7 cellular contexts compared by ENCODE assay signal in genomic region chr11:9360862-9361622, GRCh38. TPM values are rescaled to one million over a fixed set of nuclear protein-coding genes. Genes with fewer than 3 reads are reported as not detected.
A peak's percentile ranks its signal among the peaks of the same experiment; 100 is the strongest.
DNase-seq lines count a peak whose midpoint lies in the region; ATAC-seq, FAIRE-seq and TF ChIP-seq lines count a peak whose summit lies in the region.
"Not testable (repeated sequence)": the region's sequence is repeated elsewhere in the genome, so short reads cannot be mapped to it uniquely, and the experiment has no call there.

No MANE protein-coding gene starts in this region.

- H3K36me3 ChIP-seq in GM23248 (ENCODE audit: low read depth); RWPE2 (ENCODE audit: low read depth); astrocyte (ENCODE audit: insufficient read depth, low read length); HepG2 (replicated peaks in 1 of 2; ENCODE audit: control insufficient read depth in 1 of 2, insufficient read depth in 2 of 2, low read length in 2 of 2); trophoblast cell (ENCODE audit: control insufficient read depth in 1 of 2, insufficient read depth in 2 of 2, low read length in 2 of 2): not testable (repeated sequence)

- not testable (repeated sequence) for H3K4me3 ChIP-seq in GM23248; RWPE2 (ENCODE audit: severe bottlenecking); astrocyte (ENCODE audit: insufficient read depth, low read depth, low read length); epithelial cell of esophagus (ENCODE audit: low read length); HepG2 (replicated peaks in 1 of 3; ENCODE audit: insufficient read depth in 1 of 3, low read depth in 2 of 3, low read length in 3 of 3); trophoblast cell (ENCODE audit: low read depth, low read length)

- peak overlapping the region; percentile 68 for H4K91ac ChIP-seq in trophoblast cell (ENCODE audit: low read depth, low read length)

- not testable (repeated sequence) for FAIRE-seq in astrocyte (lab: Jason Lieb, UNC); HepG2 (lab: Jason Lieb, UNC)

- not testable (repeated sequence) for TF ChIP-seq POLR2A in HepG2 (IDR thresholded peaks at IDR 0.05; ENCODE audit: insufficient read depth in 1 of 2, low read depth in 2 of 2, low read length in 2 of 2)

- peaks cover 36% of the 10 kb centered on the region for H3K79me1 ChIP-seq in trophoblast cell (ENCODE audit: low read length)

- not testable (repeated sequence) for H3K9me2 ChIP-seq in GM23248 (ENCODE audit: insufficient read depth)

- not testable (repeated sequence) for H3K14ac ChIP-seq in trophoblast cell (ENCODE audit: low read length)

- POLR2A ChIA-PET in HepG2 (lab: Yijun Ruan, JAX): not testable (repeated sequence)

- H3K9me3 Mint-ChIP-seq in activated T-cell treated with anti-CD3 and anti-CD28 coated beads, Interleukin-2, amount 50 U/mL, for 24 hours; astrocyte (ENCODE audit: unreplicated experiment): not testable (repeated sequence)

- H2BK5ac ChIP-seq in trophoblast cell (ENCODE audit: low read depth, low read length, poor library complexity): not testable (repeated sequence)

- not testable (repeated sequence) for H3K9ac ChIP-seq in GM23248; astrocyte (ENCODE audit: low read length); HepG2 (ENCODE audit: insufficient read depth, low read depth, low read length); trophoblast cell (ENCODE audit: low read length)

- intact Hi-C loops in HepG2 (cut with micrococcal nuclease; ENCODE audit: unreplicated experiment): loop anchor here (5.0 kb wide), 1 partner anchor 44 kb away; no protein-coding TSS in a partner anchor

- not testable (repeated sequence) for DNase-seq in GM23248; RWPE2 (ENCODE audit: low spot score); activated T-cell treated with anti-CD3 and anti-CD28 coated beads, Interleukin-2, amount 50 U/mL, for 24 hours; astrocyte (ENCODE audit: low read depth); HepG2 (ENCODE audit: low spot score)
- DNase-seq in epithelial cell of esophagus (ENCODE audit: low read depth) (peak; percentile 39), trophoblast cell (peak in 1 of 2 donors; percentile 93)

- not testable (repeated sequence) for H3K4ac ChIP-seq in trophoblast cell (ENCODE audit: low read depth, low read length)

- not testable (repeated sequence) for H4K20me1 ChIP-seq in GM23248 (ENCODE audit: insufficient read depth); astrocyte (ENCODE audit: insufficient read depth, low read length); HepG2 (ENCODE audit: insufficient read depth, low read length)

- not testable (repeated sequence) for H3K4me3 Mint-ChIP-seq in activated T-cell treated with anti-CD3 and anti-CD28 coated beads, Interleukin-2, amount 50 U/mL, for 24 hours; astrocyte (ENCODE audit: unreplicated experiment)

- not testable (repeated sequence) for TF ChIP-seq RAD21 in HepG2 (CRISPR knock-in tag; IDR thresholded peaks at IDR 0.05)

- not testable (repeated sequence) for H4K8ac ChIP-seq in trophoblast cell (ENCODE audit: low read depth, low read length)

- not testable (repeated sequence) for H3K27me3 Mint-ChIP-seq in activated T-cell treated with anti-CD3 and anti-CD28 coated beads, Interleukin-2, amount 50 U/mL, for 24 hours; astrocyte (ENCODE audit: low read depth, unreplicated experiment)

- H3K23ac ChIP-seq in trophoblast cell (ENCODE audit: low read length): not testable (repeated sequence)

- H3K27me3 ChIP-seq in GM23248 (replicated peaks; ENCODE audit: insufficient read depth); RWPE2 (ENCODE audit: insufficient read depth, poor library complexity, severe bottlenecking); astrocyte (ENCODE audit: insufficient read depth, low read length); HepG2 (ENCODE audit: control insufficient read depth in 1 of 2, insufficient read depth in 2 of 2, low read length in 2 of 2); trophoblast cell (ENCODE audit: insufficient read depth, low read length): not testable (repeated sequence)

- BruUV-seq in HepG2 (replicated peaks; lab: Mats Ljungman, UMichigan): not testable (repeated sequence)

- H3K79me2 ChIP-seq in GM23248 (ENCODE audit: insufficient read depth); astrocyte (ENCODE audit: insufficient read depth, low read length); HepG2 (ENCODE audit: insufficient read depth, low read length): not testable (repeated sequence)
- peaks cover 14% of the 10 kb centered on the region for H3K79me2 ChIP-seq in trophoblast cell (ENCODE audit: control insufficient read depth, insufficient read depth, low read length, poor library complexity)

- H3K27ac ChIP-seq in GM23248: peak overlapping the region; percentile 96
- peak overlapping the region; percentile 96 for H3K27ac ChIP-seq in RWPE2 (ENCODE audit: poor library complexity, severe bottlenecking)
- H3K27ac ChIP-seq in astrocyte (ENCODE audit: low read depth, low read length): peak overlapping the region; percentile 28
- H3K27ac ChIP-seq in HepG2 (ENCODE audit: extremely low read length, insufficient read depth, low read length); trophoblast cell (ENCODE audit: low read depth, low read length): not testable (repeated sequence)

- CTCF ChIA-PET in HepG2 (lab: Yijun Ruan, JAX; ENCODE audit: low intra/inter-chr PET ratio, low total read pairs): not testable (repeated sequence)

- H2AFZ ChIP-seq in GM23248; astrocyte (ENCODE audit: low read depth, low read length); HepG2 (ENCODE audit: low read length); trophoblast cell (ENCODE audit: insufficient read depth, low read length, poor library complexity): not testable (repeated sequence)

- peak overlapping the region; percentile 62 for H3K27ac Mint-ChIP-seq in activated T-cell treated with anti-CD3 and anti-CD28 coated beads, Interleukin-2, amount 50 U/mL, for 24 hours
- H3K27ac Mint-ChIP-seq in astrocyte (ENCODE audit: unreplicated experiment): peak overlapping the region; percentile 53

- ATAC-seq in RWPE2 (ENCODE audit: low read depth); HepG2: not testable (repeated sequence)

- peaks cover 26% of the 10 kb centered on the region for H3F3A ChIP-seq in GM23248 (ENCODE audit: insufficient read depth)

- H3K4me2 ChIP-seq in GM23248 (ENCODE audit: unreplicated experiment): peak overlapping the region; percentile 12
- not testable (repeated sequence) for H3K4me2 ChIP-seq in astrocyte (ENCODE audit: low read length); HepG2 (ENCODE audit: low read depth, low read length); trophoblast cell (ENCODE audit: low read length)

- not testable (repeated sequence) for H3K36me3 Mint-ChIP-seq in activated T-cell treated with anti-CD3 and anti-CD28 coated beads, Interleukin-2, amount 50 U/mL, for 24 hours (ENCODE audit: low read depth); astrocyte (ENCODE audit: low read depth, unreplicated experiment)

- not testable (repeated sequence) for H2BK120ac ChIP-seq in trophoblast cell (ENCODE audit: insufficient read depth, low read length, poor library complexity)

- not testable (repeated sequence) for H3K9me3 ChIP-seq in GM23248 (ENCODE audit: low read depth); RWPE2 (ENCODE audit: severe bottlenecking); astrocyte (ENCODE audit: insufficient read depth, low read depth, low read length); HepG2 (ENCODE audit: low read length); trophoblast cell (ENCODE audit: insufficient read depth, low read depth, low read length)

- not testable (repeated sequence) for H2BK12ac ChIP-seq in trophoblast cell (ENCODE audit: low read length)

- WGBS in GM23248 (ENCODE audit: low coverage in 1 of 2, low lambda C conversion rate in 2 of 2, missing lambda C conversion rate in 2 of 2), 2 experiments: 92 to 93% methylated on average over 13 of the region's 13 CpGs
- 84% methylated on average over 13 of the region's 13 CpGs for WGBS in HepG2 (ENCODE audit: low lambda C conversion rate)
- no CpG with 5 or more reads among the region's 13 CpGs for WGBS in trophoblast cell (ENCODE audit: extremely low coverage, insufficient coverage, insufficient read length)

- H3K4me1 ChIP-seq in GM23248 (ENCODE audit: insufficient read depth) (peaks cover 33% of the 10 kb centered on the region), RWPE2 (ENCODE audit: insufficient read depth, poor library complexity, severe bottlenecking) (peaks cover 46% of the 10 kb centered on the region), astrocyte (ENCODE audit: insufficient read depth, low read length) (peaks cover 25% of the 10 kb centered on the region), HepG2 (ENCODE audit: insufficient read depth, low read length) (peaks cover 34% of the 10 kb centered on the region), trophoblast cell (ENCODE audit: control insufficient read depth in 1 of 2, insufficient read depth in 2 of 2, low read length in 2 of 2) (peaks cover 18 to 19% of the 10 kb centered on the region in 2 experiments)

- not testable (repeated sequence) for H4K12ac ChIP-seq in trophoblast cell (ENCODE audit: low read depth, low read length)

- not testable (repeated sequence) for TF ChIP-seq EP300 in HepG2 (IDR thresholded peaks at IDR 0.05; ENCODE audit: low read depth in 2 of 2, low read length in 2 of 2); HepG2 (CRISPR knock-in tag; IDR thresholded peaks at IDR 0.05; ENCODE audit: borderline replicate concordance)

- in situ Hi-C loops in GM23248 (cut with MboI); HepG2 (cut with HindIII; ENCODE audit: extremely low pct_ligation_motif_present, low pct_unique_long_range_greater_than_20kb): not testable (repeated sequence)

- not testable (repeated sequence) for H3K18ac ChIP-seq in trophoblast cell (ENCODE audit: low read length)

- not testable (repeated sequence) for TF ChIP-seq CTCF in RWPE2 (IDR thresholded peaks at IDR 0.05; ENCODE audit: poor library complexity, severe bottlenecking); astrocyte (IDR thresholded peaks at IDR 0.05; ENCODE audit: insufficient read depth, low read depth, low read length); epithelial cell of esophagus (IDR thresholded peaks at IDR 0.05; ENCODE audit: insufficient read depth, low read depth, low read length, missing control alignments); HepG2 (CRISPR knock-in tag; IDR thresholded peaks at IDR 0.05)

- H3K4me1 Mint-ChIP-seq in activated T-cell treated with anti-CD3 and anti-CD28 coated beads, Interleukin-2, amount 50 U/mL, for 24 hours (ENCODE audit: low read depth): peaks cover 38% of the 10 kb centered on the region
- H3K4me1 Mint-ChIP-seq in astrocyte (ENCODE audit: low read depth, unreplicated experiment): peaks cover 26% of the 10 kb centered on the region

- H2AK5ac ChIP-seq in trophoblast cell (ENCODE audit: low read length): peak overlapping the region; percentile 69

RNA-seq across cellular contexts. Expression of gene IPO7, which starts 23.4 kb away (rescaled TPM):
- 101 and 111 TPM in 2 replicates for total RNA-seq in GM23248 (2014; rRNA removed; shearing (Covaris generic))
- polyA plus RNA-seq in GM23248 (2016; fragmentation: Nextera tagmentation; extraction: Ambion mirVana): 8.7 TPM in 2 replicates
- 142 and 158 TPM in 2 replicates for total RNA-seq in astrocyte
- total RNA-seq in HepG2 (2016; rRNA removed; fragmentation: Illumina TruSeq; extraction: Trizol): 98.4 and 197 TPM in 2 replicates
- total RNA-seq in HepG2 (2016; cell fraction: cytosol; rRNA removed; fragmentation: Illumina TruSeq; extraction: Trizol; ENCODE audit: low read depth): 39.9 and 42.6 TPM in 2 replicates
- total RNA-seq in HepG2 (2016; cell fraction: insoluble cytoplasmic fraction; rRNA removed; fragmentation: Illumina TruSeq; extraction: Trizol): 105 and 199 TPM in 2 replicates
- total RNA-seq in HepG2 (2016; cell fraction: membrane; rRNA removed; fragmentation: Illumina TruSeq; extraction: Trizol): 75.1 and 87.0 TPM in 2 replicates
- 88.7 and 109 TPM in 2 replicates for total RNA-seq in HepG2 (2016; cell fraction: nucleus; rRNA removed; fragmentation: Illumina TruSeq; extraction: Trizol)
- 53.3 and 59.4 TPM in 2 replicates for polyA plus RNA-seq in HepG2 (2011; rRNA removed)
- 26.3 and 39.4 TPM in 2 replicates for polyA plus RNA-seq in HepG2 (2011; cell fraction: cytosol; rRNA removed)
- 13.6 and 18.8 TPM in 2 replicates for polyA plus RNA-seq in HepG2 (2011; cell fraction: nucleus; rRNA removed)
- 81.4 and 82.2 TPM in 2 replicates for polyA plus RNA-seq in HepG2 (2012)
- 5.4 and 6.1 TPM in 2 replicates for polyA plus RNA-seq in HepG2 (2016; cell fraction: cytosol; fragmentation: Illumina TruSeq; extraction: Trizol; ENCODE audit: low read depth)
- 118 and 125 TPM in 2 replicates for polyA plus RNA-seq in HepG2 (2016; cell fraction: insoluble cytoplasmic fraction; fragmentation: Illumina TruSeq; extraction: Trizol; ENCODE audit: low read depth)
- 26.7 and 34.8 TPM in 2 replicates for polyA plus RNA-seq in HepG2 (2016; cell fraction: membrane; fragmentation: Illumina TruSeq; extraction: Trizol; ENCODE audit: low read depth)
- polyA plus RNA-seq in HepG2 (2016; cell fraction: nucleus; fragmentation: Illumina TruSeq; extraction: Trizol; ENCODE audit: insufficient read depth, low read depth): 70.2 and 75.8 TPM in 2 replicates
- 71.9 and 212 TPM in 2 replicates for polyA minus RNA-seq in HepG2 (2011; rRNA and poly(A)+ RNA removed; ENCODE audit: low replicate concordance)
- 213 and 224 TPM in 2 replicates for polyA minus RNA-seq in HepG2 (2011; cell fraction: cytosol; rRNA and poly(A)+ RNA removed)
- polyA minus RNA-seq in HepG2 (2011; cell fraction: nucleus; rRNA and poly(A)+ RNA removed): 106 and 141 TPM in 2 replicates
- 96.6 and 98.3 TPM in 2 replicates for polyA plus RNA-seq in trophoblast cell (2013)

RNA-seq across cellular contexts. Expression of gene TMEM41B, which starts 46.6 kb away (rescaled TPM):
- 47.7 and 50.5 TPM in 2 replicates for total RNA-seq in GM23248 (2014; rRNA removed; shearing (Covaris generic))
- polyA plus RNA-seq in GM23248 (2016; fragmentation: Nextera tagmentation; extraction: Ambion mirVana) (35.3 and 36.6 TPM in 2 replicates), HepG2 (2011; rRNA removed) (48.1 and 48.4 TPM in 2 replicates)
- total RNA-seq in astrocyte (43.6 and 43.8 TPM in 2 replicates), HepG2 (2016; rRNA removed; fragmentation: Illumina TruSeq; extraction: Trizol) (18.8 and 36.8 TPM in 2 replicates)
- total RNA-seq in HepG2 (2016; cell fraction: cytosol; rRNA removed; fragmentation: Illumina TruSeq; extraction: Trizol; ENCODE audit: low read depth): 6.1 and 7.4 TPM in 2 replicates
- total RNA-seq in HepG2 (2016; cell fraction: insoluble cytoplasmic fraction; rRNA removed; fragmentation: Illumina TruSeq; extraction: Trizol): 18.2 and 37.3 TPM in 2 replicates
- 8.3 and 10.7 TPM in 2 replicates for total RNA-seq in HepG2 (2016; cell fraction: membrane; rRNA removed; fragmentation: Illumina TruSeq; extraction: Trizol)
- 46.8 and 49.9 TPM in 2 replicates for total RNA-seq in HepG2 (2016; cell fraction: nucleus; rRNA removed; fragmentation: Illumina TruSeq; extraction: Trizol)
- 13.9 and 25.1 TPM in 2 replicates for polyA plus RNA-seq in HepG2 (2011; cell fraction: cytosol; rRNA removed)
- 69.1 and 76.5 TPM in 2 replicates for polyA plus RNA-seq in HepG2 (2011; cell fraction: nucleus; rRNA removed)
- polyA plus RNA-seq in HepG2 (2012): 31.0 and 36.5 TPM in 2 replicates
- polyA plus RNA-seq in HepG2 (2016; cell fraction: cytosol; fragmentation: Illumina TruSeq; extraction: Trizol; ENCODE audit: low read depth): 1.7 and 2.1 TPM in 2 replicates
- 13.1 and 14.1 TPM in 2 replicates for polyA plus RNA-seq in HepG2 (2016; cell fraction: insoluble cytoplasmic fraction; fragmentation: Illumina TruSeq; extraction: Trizol; ENCODE audit: low read depth)
- polyA plus RNA-seq in HepG2 (2016; cell fraction: membrane; fragmentation: Illumina TruSeq; extraction: Trizol; ENCODE audit: low read depth): 3.2 and 4.1 TPM in 2 replicates
- polyA plus RNA-seq in HepG2 (2016; cell fraction: nucleus; fragmentation: Illumina TruSeq; extraction: Trizol; ENCODE audit: insufficient read depth, low read depth): 88.7 and 89.2 TPM in 2 replicates
- 21.1 and 32.0 TPM in 2 replicates for polyA minus RNA-seq in HepG2 (2011; rRNA and poly(A)+ RNA removed; ENCODE audit: low replicate concordance)
- 20.0 and 28.9 TPM in 2 replicates for polyA minus RNA-seq in HepG2 (2011; cell fraction: cytosol; rRNA and poly(A)+ RNA removed)
- 66.4 and 70.9 TPM in 2 replicates for polyA minus RNA-seq in HepG2 (2011; cell fraction: nucleus; rRNA and poly(A)+ RNA removed)
- 67.0 and 71.4 TPM in 2 replicates for polyA plus RNA-seq in trophoblast cell (2013)
